Comparison of ENCODE assay signal across 8 cellular contexts in genomic region chr5:170312666-170313065, GRCh38.
DNase-seq lines count a peak whose midpoint lies in the region; ATAC-seq and TF ChIP-seq lines count a peak whose summit lies in the region.

No MANE protein-coding gene starts in this region.

- H3K4me3 ChIP-seq in epithelial cell of esophagus (ENCODE audit: low read length), result no peak overlapping the region

- no peak for TF ChIP-seq CTCF in epithelial cell of esophagus (IDR thresholded peaks at IDR 0.05; ENCODE audit: insufficient read depth, low read depth, low read length, missing control alignments)

- peak; percentile 65 for ATAC-seq in HG03097 (IDR thresholded peaks at IDR 0.05; ENCODE audit: low FRiP score, unreplicated experiment)

- peak; percentile 11 for DNase-seq in ELR (ENCODE audit: low read depth)
- peak; percentile 82 to 84 for DNase-seq in activated CD4-positive, alpha-beta T cell treated with anti-CD3 and anti-CD28 coated beads for 4 hours
- peak; percentile 77 for DNase-seq in epithelial cell of esophagus (ENCODE audit: low read depth)
- peak; percentile 66 to 70 for DNase-seq in stimulated activated CD8-positive, alpha-beta memory T cell treated with anti-CD3 and anti-CD28 coated beads, Interleukin-15, amount 100 ng/mL, for 48 hours (ENCODE audit: low read depth in 2 of 2)
- DNase-seq in NCI-H1436 treated with DMSO at 0.1 percent for 48 hours (lab: John Stamatoyannopoulos, UW), result no peak
- no peak for DNase-seq in NCI-H446 (lab: John Stamatoyannopoulos, UW)
- no peak for DNase-seq in NCI-H2107 (lab: John Stamatoyannopoulos, UW)

Comparison
In these comparisons a context has a peak if more than half of its experiments do, and no peak if none do; other contexts are left out.
1. DNase-seq: peak in ELR (single experiment), activated CD4-positive, alpha-beta T cell treated with anti-CD3 and anti-CD28 coated beads for 4 hours (2 of 2), epithelial cell of esophagus (single experiment) and stimulated activated CD8-positive, alpha-beta memory T cell treated with anti-CD3 and anti-CD28 coated beads, Interleukin-15, amount 100 ng/mL, for 48 hours (2 of 2); none in NCI-H1436 treated with DMSO at 0.1 percent for 48 hours (single experiment), NCI-H446 (0 of 2) and NCI-H2107 (single experiment).